ENCODE assay signal across 1 cellular context in genomic region chr7:25856056-25856780, GRCh38.
TF ChIP-seq lines count a peak whose summit lies in the region.

No MANE protein-coding gene starts in this region.

TF ChIP-seq in K562, 482 proteins besides CTCF, POLR2A, EP300 and RAD21 (continued from another document and continues in another):
- TF ChIP-seq ZNF407 (IDR thresholded peaks at IDR 0.05; ENCODE audit: low read depth), result no peak
- 0 out of 2 replicates have a peak, but pooled peaks have one; percentile 32 for TF ChIP-seq ZBTB26 (CRISPR knock-in tag; IDR thresholded peaks at IDR 0.05)
- no peak for TF ChIP-seq PHF21A (IDR thresholded peaks at IDR 0.05; ENCODE audit: borderline replicate concordance, low read depth)
- no peak for TF ChIP-seq HNRNPL (IDR thresholded peaks at IDR 0.05; ENCODE audit: low read depth, low read length)
- TF ChIP-seq HDAC1 (IDR thresholded peaks at IDR 0.05), result 0 out of 4 replicates have a peak, but pooled peaks of 1 of the 2 experiments have one; percentile 13
- TF ChIP-seq KHSRP (IDR thresholded peaks at IDR 0.05), result no peak
- TF ChIP-seq KDM2B (CRISPR knock-in tag; IDR thresholded peaks at IDR 0.05), result no peak
- no peak for TF ChIP-seq ZSCAN32 (CRISPR knock-in tag; IDR thresholded peaks at IDR 0.05)
- peak; percentile 46 for TF ChIP-seq PRDM10 (IDR thresholded peaks at IDR 0.05; ENCODE audit: partially characterized antibody)
- TF ChIP-seq NFRKB (IDR thresholded peaks at IDR 0.05; ENCODE audit: low read depth), result peak; percentile 21; the same call in 1 of the 2 replicates
- TF ChIP-seq KLF6 (CRISPR knock-in tag; IDR thresholded peaks at IDR 0.05; ENCODE audit: borderline replicate concordance), result no peak
- TF ChIP-seq KAT8 (IDR thresholded peaks at IDR 0.05; ENCODE audit: low read depth), result no peak
- 0 out of 2 replicates have a peak, but pooled peaks have one; percentile 21 for TF ChIP-seq NKRF (IDR thresholded peaks at IDR 0.05; ENCODE audit: borderline replicate concordance)
- no peak for TF ChIP-seq SMAD2 (IDR thresholded peaks at IDR 0.05; ENCODE audit: low read depth, low read length)
- no peak for TF ChIP-seq TBL1XR1 (IDR thresholded peaks at IDR 0.05; ENCODE audit: low read length in 2 of 2)
- no peak for TF ChIP-seq RBM22 (IDR thresholded peaks at IDR 0.05; ENCODE audit: low read depth, low read length, poor library complexity, severe bottlenecking)
- TF ChIP-seq SAP30 (IDR thresholded peaks at IDR 0.05; ENCODE audit: borderline replicate concordance, insufficient read depth, low read depth, low read length, poor library complexity, severe bottlenecking), result peak; percentile 19
- no peak for TF ChIP-seq CBX5 (IDR thresholded peaks at IDR 0.05; ENCODE audit: borderline replicate concordance, low read depth)
- no peak for TF ChIP-seq ERF (CRISPR knock-in tag; IDR thresholded peaks at IDR 0.05)
- peak; percentile 50; the same call in 1 of the 2 replicates for TF ChIP-seq ELF4 (CRISPR knock-in tag; IDR thresholded peaks at IDR 0.05)
- TF ChIP-seq ZNF431 (CRISPR knock-in tag; IDR thresholded peaks at IDR 0.05), result no peak
- TF ChIP-seq GTF2F1 (IDR thresholded peaks at IDR 0.05; ENCODE audit: low read depth, low read length), result no peak
- peak; percentile 76 to 84; a peak in 3 of 4 replicates for TF ChIP-seq MLLT1 (IDR thresholded peaks at IDR 0.05)
- TF ChIP-seq TAF7 (tag; IDR thresholded peaks at IDR 0.05), result peak; percentile 52
- no peak for TF ChIP-seq ZNF253 (CRISPR knock-in tag; conservative IDR thresholded peaks at IDR 0.05)
- TF ChIP-seq KAT7 (CRISPR knock-in tag; IDR thresholded peaks at IDR 0.05; ENCODE audit: borderline replicate concordance), result no peak
- no peak for TF ChIP-seq CHD4 (IDR thresholded peaks at IDR 0.05; ENCODE audit: insufficient read depth, insufficient replicate concordance, low read depth, low read length, poor library complexity, severe bottlenecking)
- TF ChIP-seq PHB (CRISPR knock-in tag; IDR thresholded peaks at IDR 0.05), result no peak
- TF ChIP-seq ZBTB49 (CRISPR knock-in tag; IDR thresholded peaks at IDR 0.05; ENCODE audit: borderline replicate concordance), result no peak
- TF ChIP-seq RERE (CRISPR knock-in tag; IDR thresholded peaks at IDR 0.05; ENCODE audit: borderline replicate concordance), result no peak
